In genomic region chr20:36773123-36773547, GRCh38 we compare ENCODE assay signal across 8 cellular contexts. TPM values are rescaled to one million over a fixed set of nuclear protein-coding genes. Genes with fewer than 3 reads are reported as not detected.
DNase-seq lines count a peak whose midpoint lies in the region; ATAC-seq and TF ChIP-seq lines count a peak whose summit lies in the region.

No MANE protein-coding gene starts in this region.

- in situ Hi-C loops in gastrocnemius medialis (cut with MboI; ENCODE audit: low sequenced_read_pairs in 4 of 4) = no loop called here

- H2AFZ ChIP-seq in ACC112 (ENCODE audit: low read length, unreplicated experiment) = peak overlapping the region; percentile 73

- H3K4me3 ChIP-seq in ACC112 (ENCODE audit: low read depth, low read length) (peak overlapping the region; percentile 96), SK-N-MC (peak overlapping the region; percentile 95), gastrocnemius medialis (peak overlapping the region; percentile 82 to 91 (median 84))

- peak overlapping the region; percentile 96 for H3K9ac ChIP-seq in SK-N-MC (ENCODE audit: insufficient read length)

- H3K27me3 ChIP-seq in ACC112 (ENCODE audit: insufficient read depth, low read length) (no peaks in the 10 kb centered on the region), gastrocnemius medialis (no peaks in the 10 kb centered on the region)

- H3K27ac ChIP-seq in ACC112 (ENCODE audit: low read depth, low read length) = peak overlapping the region; percentile 92
- H3K27ac ChIP-seq in SK-N-MC = peak overlapping the region; percentile 63; the same call in 1 of the 2 replicates
- peak overlapping the region; percentile 88 to 95 (median 91) for H3K27ac ChIP-seq in gastrocnemius medialis

- intact Hi-C loops in gastrocnemius medialis (cut with DNase I; ENCODE audit: low total_unique reads) = loop anchor here (1.0 kb wide), 1 partner anchor 27 kb away; the partner anchor contains the start of gene NDRG3

- TF ChIP-seq POLR2A in gastrocnemius medialis (IDR thresholded peaks at IDR 0.05) = no peak

- no peak for TF ChIP-seq CTCF in gastrocnemius medialis (IDR thresholded peaks at IDR 0.05 in 4 of 5, conservative IDR thresholded peaks at IDR 0.05 in 1 of 5)

- no peaks in the 10 kb centered on the region for H3K9me3 ChIP-seq in SK-N-MC (ENCODE audit: low read depth, low read length)
- H3K9me3 ChIP-seq in gastrocnemius medialis = no peaks in the 10 kb centered on the region

- ATAC-seq in GM21447 (IDR thresholded peaks at IDR 0.05; ENCODE audit: unreplicated experiment) = peak; percentile 10
- ATAC-seq in gastrocnemius medialis = no peak

- no peaks in the 10 kb centered on the region for H3K36me3 ChIP-seq in ACC112 (ENCODE audit: insufficient read depth, low read length)
- peaks cover 15% of the 10 kb centered on the region; the same call in 1 of the 2 replicates for H3K36me3 ChIP-seq in SK-N-MC (ENCODE audit: insufficient read depth, low read length)
- no peaks in the 10 kb centered on the region for H3K36me3 ChIP-seq in gastrocnemius medialis

- H3K79me2 ChIP-seq in ACC112 (ENCODE audit: control insufficient read depth, insufficient read depth, low read length, unreplicated experiment) = peaks cover 23% of the 10 kb centered on the region

- no peak for DNase-seq in SK-N-MC (ENCODE audit: low read depth, low spot score)
- peak; percentile 15 for DNase-seq in fibroblast of peridontal ligament (ENCODE audit: extremely low read depth)
- DNase-seq in gastrocnemius medialis = no peak
- no peak for DNase-seq in NCI-H2081 treated with DMSO at 0.1 percent for 48 hours (lab: John Stamatoyannopoulos, UW)
- DNase-seq in superior temporal gyrus (ENCODE audit: extremely low spot score) = no peak
- DNase-seq in DMS79 (lab: John Stamatoyannopoulos, UW) = no peak

- H3K4me1 ChIP-seq in ACC112 (ENCODE audit: control insufficient read depth, insufficient read depth, low read length, unreplicated experiment) = peaks cover 22% of the 10 kb centered on the region
- peaks cover 8 to 12% of the 10 kb centered on the region in 2 donors for H3K4me1 ChIP-seq in gastrocnemius medialis

RNA-seq across cellular contexts. Expression of gene DSN1, which starts 0.4 kb away (rescaled TPM):
- 1 to 10 TPM; 3.2 to 6.3 (median 5.2) TPM for total RNA-seq in gastrocnemius medialis

RNA-seq across cellular contexts. Expression of gene NDRG3, which starts 27.2 kb away (rescaled TPM):
- total RNA-seq in gastrocnemius medialis = 10 to 100 TPM in 3 of 4 donors, 1 to 10 TPM in 1; 6.7 to 24.9 (median 13.2) TPM
